ENCODE assay signal across 9 cellular contexts in genomic region chr3:12963869-12964712, GRCh38.
A peak's percentile ranks its signal among the peaks of the same experiment; 100 is the strongest.
DNase-seq lines count a peak whose midpoint lies in the region; ATAC-seq and TF ChIP-seq lines count a peak whose summit lies in the region.
"Had no signal": no experiment of that assay in that cellular context is flagged by ENCODE, and none has a peak within 500 bp of the region (broad histone marks: within the 10 kb centered on the region; RNA-seq: fewer than 3 reads in every experiment).

No MANE protein-coding gene starts in this region.

- no peaks in the 10 kb centered on the region for H3K9me3 Mint-ChIP-seq in endodermal cell
- no peaks in the 10 kb centered on the region for H3K9me3 Mint-ChIP-seq in activated T-helper 2 cell treated with anti-CD3 and anti-CD28 coated beads, Interferon-gamma antibody, Interleukin-2, Interleukin-4, amounts not matched to agents 10 μg/mL and 5 μg/mL and 100 μg/mL, durations not matched to agents 14 hours and 24 hours and 36 hours

- ATAC-seq in GM19463 (IDR thresholded peaks at IDR 0.05; ENCODE audit: unreplicated experiment), result no peak

- TF ChIP-seq CTCF in esophagus muscularis mucosa (IDR thresholded peaks at IDR 0.05) (no peak), sigmoid colon (IDR thresholded peaks at IDR 0.05) (no peak), endodermal cell (conservative IDR thresholded peaks at IDR 0.05) (no peak)

- peaks cover 44% of the 10 kb centered on the region for H3K4me1 Mint-ChIP-seq in endodermal cell
- H3K4me1 Mint-ChIP-seq in activated T-helper 2 cell treated with anti-CD3 and anti-CD28 coated beads, Interferon-gamma antibody, Interleukin-2, Interleukin-4, amounts not matched to agents 10 μg/mL and 5 μg/mL and 100 μg/mL, durations not matched to agents 14 hours and 24 hours and 36 hours (ENCODE audit: low read depth), result peaks cover 51% of the 10 kb centered on the region

- H3K9ac ChIP-seq in endodermal cell (ENCODE audit: extremely low read depth, low read length, poor library complexity, severe bottlenecking), result no peak overlapping the region

- intact Hi-C loops in esophagus muscularis mucosa (cut with DNase I), result no loop called here
- intact Hi-C loops in sigmoid colon (cut with DNase I), result no loop called here
- intact Hi-C loops in activated T-helper 2 cell treated with anti-CD3 and anti-CD28 coated beads, Interferon-gamma antibody, Interleukin-2, Interleukin-4, amounts not matched to agents 10 μg/mL and 5 μg/mL and 100 μg/mL, durations not matched to agents 14 hours and 24 hours and 36 hours (cut with micrococcal nuclease), result loop anchor here (1.0 kb wide), 1 partner anchor 15 kb away; no protein-coding TSS in a partner anchor

- peak; percentile 18 for DNase-seq in NCI-H510A treated with DMSO at 0.1 percent for 48 hours (lab: John Stamatoyannopoulos, UW)
- DNase-seq in NCI-H510A (lab: John Stamatoyannopoulos, UW), result no peak
- peak; percentile 26 to 64 for DNase-seq in NCI-H524 (lab: John Stamatoyannopoulos, UW)
- no peak for DNase-seq in esophagus muscularis mucosa (ENCODE audit: extremely low spot score)
- no peak for DNase-seq in sigmoid colon
- no peak for DNase-seq in endodermal cell
- no peak for DNase-seq in activated T-helper 2 cell treated with anti-CD3 and anti-CD28 coated beads, Interferon-gamma antibody, Interleukin-2, Interleukin-4, amounts not matched to agents 10 μg/mL and 5 μg/mL and 100 μg/mL, durations not matched to agents 14 hours and 24 hours and 36 hours (ENCODE audit: low spot score)
- DNase-seq: central memory CD4-positive, alpha-beta T cell had no signal

- H3K4me3 ChIP-seq in esophagus muscularis mucosa, result no peak overlapping the region
- no peak overlapping the region for H3K4me3 ChIP-seq in sigmoid colon
- no peak overlapping the region for H3K4me3 ChIP-seq in endodermal cell (ENCODE audit: low read length)

- no peaks in the 10 kb centered on the region for H3K36me3 ChIP-seq in esophagus muscularis mucosa
- no peaks in the 10 kb centered on the region for H3K36me3 ChIP-seq in sigmoid colon
- no peaks in the 10 kb centered on the region for H3K36me3 ChIP-seq in endodermal cell (ENCODE audit: control insufficient read depth, insufficient read depth, low read length)

- 53% methylated on average over 8 of the region's 9 CpGs for WGBS in esophagus muscularis mucosa
- 62 to 66% methylated on average over 9 of the region's 9 CpGs for WGBS in sigmoid colon, 2 donors
- 94 to 96% methylated on average over 6 to 9 of the region's 9 CpGs for whole genome bisulfite sequencing in endodermal cell (ENCODE audit: insufficient coverage in 1 of 2, insufficient read length in 1 of 2), 2 experiments

- no peaks in the 10 kb centered on the region for H3K36me3 Mint-ChIP-seq in endodermal cell (ENCODE audit: low read depth)
- peaks cover 14% of the 10 kb centered on the region for H3K36me3 Mint-ChIP-seq in activated T-helper 2 cell treated with anti-CD3 and anti-CD28 coated beads, Interferon-gamma antibody, Interleukin-2, Interleukin-4, amounts not matched to agents 10 μg/mL and 5 μg/mL and 100 μg/mL, durations not matched to agents 14 hours and 24 hours and 36 hours (ENCODE audit: low read depth)

- H3K27me3 ChIP-seq in esophagus muscularis mucosa, result no peaks in the 10 kb centered on the region
- no peaks in the 10 kb centered on the region for H3K27me3 ChIP-seq in sigmoid colon
- H3K27me3 ChIP-seq in endodermal cell (ENCODE audit: control insufficient read depth, insufficient read depth, low read length, poor library complexity, severe bottlenecking), result peaks cover 10% of the 10 kb centered on the region

- no peaks in the 10 kb centered on the region for H3K9me3 ChIP-seq in esophagus muscularis mucosa
- no peaks in the 10 kb centered on the region for H3K9me3 ChIP-seq in sigmoid colon
- H3K9me3 ChIP-seq in endodermal cell (ENCODE audit: control insufficient read depth, low read length), result no peaks in the 10 kb centered on the region

- TF ChIP-seq POLR2A in esophagus muscularis mucosa (IDR thresholded peaks at IDR 0.05; ENCODE audit: low read depth), result no peak
- TF ChIP-seq POLR2A in sigmoid colon (IDR thresholded peaks at IDR 0.05), result no peak

- no peak overlapping the region for H3K4me3 Mint-ChIP-seq in endodermal cell
- H3K4me3 Mint-ChIP-seq in activated T-helper 2 cell treated with anti-CD3 and anti-CD28 coated beads, Interferon-gamma antibody, Interleukin-2, Interleukin-4, amounts not matched to agents 10 μg/mL and 5 μg/mL and 100 μg/mL, durations not matched to agents 14 hours and 24 hours and 36 hours (ENCODE audit: low read depth), result no peak overlapping the region

- H3K27ac Mint-ChIP-seq in endodermal cell, result no peak overlapping the region
- no peak overlapping the region for H3K27ac Mint-ChIP-seq in activated T-helper 2 cell treated with anti-CD3 and anti-CD28 coated beads, Interferon-gamma antibody, Interleukin-2, Interleukin-4, amounts not matched to agents 10 μg/mL and 5 μg/mL and 100 μg/mL, durations not matched to agents 14 hours and 24 hours and 36 hours

- peaks cover 91 to 93% (median 93%) of the 10 kb centered on the region in 4 donors for H3K4me1 ChIP-seq in esophagus muscularis mucosa
- peaks cover 0 to 87% (median 78%) of the 10 kb centered on the region in 4 donors for H3K4me1 ChIP-seq in sigmoid colon
- H3K4me1 ChIP-seq in endodermal cell (ENCODE audit: control insufficient read depth, insufficient read depth, low read length), result peaks cover 12% of the 10 kb centered on the region

- peak overlapping the region; percentile 22 to 49 (median 28) for H3K27ac ChIP-seq in esophagus muscularis mucosa (replicated peaks in 1 of 4)
- peak overlapping the region in 3 of 4 donors; percentile 2 to 38 (median 22) for H3K27ac ChIP-seq in sigmoid colon
- H3K27ac ChIP-seq in endodermal cell (ENCODE audit: low read depth, low read length), result no peak overlapping the region

- TF ChIP-seq EP300 in esophagus muscularis mucosa (IDR thresholded peaks at IDR 0.05) (no peak), sigmoid colon (IDR thresholded peaks at IDR 0.05) (no peak)

- peaks cover 9% of the 10 kb centered on the region for H3K27me3 Mint-ChIP-seq in endodermal cell (ENCODE audit: insufficient read depth)
- no peaks in the 10 kb centered on the region for H3K27me3 Mint-ChIP-seq in activated T-helper 2 cell treated with anti-CD3 and anti-CD28 coated beads, Interferon-gamma antibody, Interleukin-2, Interleukin-4, amounts not matched to agents 10 μg/mL and 5 μg/mL and 100 μg/mL, durations not matched to agents 14 hours and 24 hours and 36 hours (ENCODE audit: low read depth)

Comparison
In these comparisons a context has a peak if more than half of its experiments do, and no peak if none do; other contexts are left out.
1. DNase-seq: peak in NCI-H510A treated with DMSO at 0.1 percent for 48 hours (single experiment) and NCI-H524 (2 of 2); none in NCI-H510A (single experiment), esophagus muscularis mucosa (single experiment), sigmoid colon (single experiment), endodermal cell (single experiment) and activated T-helper 2 cell treated with anti-CD3 and anti-CD28 coated beads, Interferon-gamma antibody, Interleukin-2, Interleukin-4, amounts not matched to agents 10 μg/mL and 5 μg/mL and 100 μg/mL, durations not matched to agents 14 hours and 24 hours and 36 hours (single experiment).